ENCODE assay signal across 1 cellular context in the genomic region with DNA sequence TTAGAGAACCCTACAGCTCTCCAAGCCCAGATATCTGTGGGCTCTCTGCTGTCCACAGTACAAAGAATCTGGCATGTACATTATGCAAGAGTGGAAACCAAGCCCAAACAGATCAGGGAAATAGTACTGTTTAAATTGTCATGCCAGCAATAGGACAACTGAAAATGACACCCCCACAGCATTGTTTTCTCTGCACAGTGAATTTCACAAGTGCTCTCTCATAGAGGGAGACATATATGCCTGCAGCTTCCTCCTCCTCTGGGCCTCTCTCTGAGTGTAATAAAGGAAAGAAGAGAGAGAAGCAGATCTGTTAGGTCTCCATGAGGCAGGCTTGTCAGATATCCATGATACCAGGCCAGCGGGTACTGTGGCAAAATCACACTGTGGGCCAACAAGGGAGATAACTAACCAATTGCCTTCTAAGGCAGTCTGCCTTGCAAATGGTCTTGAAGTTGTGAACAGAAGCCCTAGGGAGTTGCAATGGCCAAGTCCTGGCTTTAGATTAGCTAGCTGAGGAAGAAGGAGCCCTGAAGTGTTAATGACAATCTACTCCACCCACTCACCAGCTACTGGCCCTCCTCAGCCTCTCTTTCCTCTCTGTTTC.
TF ChIP-seq lines count a peak whose summit lies in the region.

No MANE protein-coding gene starts in this region.

TF ChIP-seq in H1, 55 proteins besides CTCF, POLR2A, EP300 and RAD21:
- TF ChIP-seq EGR1 (IDR thresholded peaks at IDR 0.05; ENCODE audit: borderline replicate concordance, low read depth, low read length) (no peak), BACH1 (IDR thresholded peaks at IDR 0.05; ENCODE audit: low read length) (no peak), GABPA (IDR thresholded peaks at IDR 0.05; ENCODE audit: borderline replicate concordance, insufficient read depth, low read length) (no peak), CTBP2 (IDR thresholded peaks at IDR 0.05; ENCODE audit: borderline replicate concordance, insufficient read depth, insufficient read length, low read length) (no peak), GTF2F1 (IDR thresholded peaks at IDR 0.05; ENCODE audit: borderline replicate concordance, low read depth, low read length) (no peak), RNF2 (IDR thresholded peaks at IDR 0.05; ENCODE audit: borderline replicate concordance, low read depth, low read length, missing control alignments, poor library complexity, severe bottlenecking) (no peak), TCF12 (IDR thresholded peaks at IDR 0.05; ENCODE audit: low read depth, low read length) (no peak), CHD1 (IDR thresholded peaks at IDR 0.05; ENCODE audit: low read depth, low read length) (no peak), SP2 (IDR thresholded peaks at IDR 0.05; ENCODE audit: low read length) (no peak), ATF3 (IDR thresholded peaks at IDR 0.05; ENCODE audit: insufficient read depth, low read depth, low read length) (no peak), CREB1 (IDR thresholded peaks at IDR 0.05) (no peak), HDAC2 (IDR thresholded peaks at IDR 0.05; ENCODE audit: borderline replicate concordance in 1 of 2, low read depth in 2 of 2, low read length in 2 of 2) (no peak), ASH2L (IDR thresholded peaks at IDR 0.05; ENCODE audit: low read length) (no peak), POU5F1 (IDR thresholded peaks at IDR 0.05; ENCODE audit: low read depth, low read length) (no peak), TBP (IDR thresholded peaks at IDR 0.05; ENCODE audit: low read depth, low read length) (no peak), CBX8 (IDR thresholded peaks at IDR 0.05; ENCODE audit: borderline replicate concordance, low read depth, low read length) (no peak), POLR2AphosphoS5 (IDR thresholded peaks at IDR 0.05; ENCODE audit: low read depth, low read length) (no peak)
